Comparison of ENCODE assay signal across 8 cellular contexts in genomic region chr13:25301347-25302113, GRCh38. TPM values are rescaled to one million over a fixed set of nuclear protein-coding genes. Genes with fewer than 3 reads are reported as not detected.
DNase-seq lines count a peak whose midpoint lies in the region; ATAC-seq lines count a peak whose summit lies in the region.

Gene NUP58 (plus strand): TSS chr13:25301625. CDS start chr13:25301774, 149 bp downstream.

- peak; percentile 58 to 96 (median 92) for DNase-seq in C1 segment of cervical spinal cord (lab: John Stamatoyannopoulos, UW)
- DNase-seq in NCI-H774 (lab: John Stamatoyannopoulos, UW), result peak; percentile 76
- DNase-seq in activated CD4-positive, alpha-beta T cell treated with anti-CD3 and anti-CD28 coated beads, Interleukin-2, amount 50 U/mL, for 4 hours, result peak; percentile 88 to 90
- peak; percentile 97 for DNase-seq in left lobe of liver (ENCODE audit: low spot score)
- DNase-seq in stimulated activated CD4-positive, alpha-beta T cell treated with anti-CD3 and anti-CD28 coated beads, Interleukin-2, amount 100 ng/mL, for 4 hours (ENCODE audit: low read depth), result peak; percentile 89

- H3K4me1 Mint-ChIP-seq in dendritic cell treated with granulocyte-macrophage colony-stimulating factor and Interleukin-4, amounts not matched to agents 40 ng/mL and 50 ng/mL, for 4 days (ENCODE audit: low read depth), result peaks cover 50% of the 10 kb centered on the region

- H3K9me3 Mint-ChIP-seq in dendritic cell treated with granulocyte-macrophage colony-stimulating factor and Interleukin-4, amounts not matched to agents 40 ng/mL and 50 ng/mL, for 4 days, result no peaks in the 10 kb centered on the region

- peaks cover 38% of the 10 kb centered on the region for H3K36me3 Mint-ChIP-seq in dendritic cell treated with granulocyte-macrophage colony-stimulating factor and Interleukin-4, amounts not matched to agents 40 ng/mL and 50 ng/mL, for 4 days (ENCODE audit: low read depth)

- peak within 1 kb of the TSS; percentile 89 for H3K27ac Mint-ChIP-seq in dendritic cell treated with granulocyte-macrophage colony-stimulating factor and Interleukin-4, amounts not matched to agents 40 ng/mL and 50 ng/mL, for 4 days

- peak; percentile 99 for ATAC-seq in GM19395 (IDR thresholded peaks at IDR 0.05; ENCODE audit: unreplicated experiment)
- ATAC-seq in HG03565 (IDR thresholded peaks at IDR 0.05; ENCODE audit: unreplicated experiment), result peak; percentile 96
- ATAC-seq in left lobe of liver, result peak; percentile 99

- peaks cover 8% of the 10 kb centered on the region for H3K27me3 Mint-ChIP-seq in dendritic cell treated with granulocyte-macrophage colony-stimulating factor and Interleukin-4, amounts not matched to agents 40 ng/mL and 50 ng/mL, for 4 days

- intact Hi-C loops in dendritic cell treated with granulocyte-macrophage colony-stimulating factor and Interleukin-4, amounts not matched to agents 40 ng/mL and 50 ng/mL, for 4 days (cut with micrococcal nuclease), result loop anchor here (1.0 to 10.0 kb wide), 3 partner anchors 14 to 1927 kb away; partner anchors contain the start of gene MTMR6

- peak within 1 kb of the TSS; percentile 86 for H3K4me3 Mint-ChIP-seq in dendritic cell treated with granulocyte-macrophage colony-stimulating factor and Interleukin-4, amounts not matched to agents 40 ng/mL and 50 ng/mL, for 4 days

RNA-seq across cellular contexts. Expression of gene NUP58, which starts in this region (rescaled TPM):
- total RNA-seq in left lobe of liver, result 14.3 TPM

Comparison
In these comparisons a context has a peak if more than half of its experiments do, and no peak if none do; other contexts are left out.
1. Peak in every context shown above with its lines: DNase-seq and ATAC-seq.